ENCODE assay signal across 8 cellular contexts in the genomic region with DNA sequence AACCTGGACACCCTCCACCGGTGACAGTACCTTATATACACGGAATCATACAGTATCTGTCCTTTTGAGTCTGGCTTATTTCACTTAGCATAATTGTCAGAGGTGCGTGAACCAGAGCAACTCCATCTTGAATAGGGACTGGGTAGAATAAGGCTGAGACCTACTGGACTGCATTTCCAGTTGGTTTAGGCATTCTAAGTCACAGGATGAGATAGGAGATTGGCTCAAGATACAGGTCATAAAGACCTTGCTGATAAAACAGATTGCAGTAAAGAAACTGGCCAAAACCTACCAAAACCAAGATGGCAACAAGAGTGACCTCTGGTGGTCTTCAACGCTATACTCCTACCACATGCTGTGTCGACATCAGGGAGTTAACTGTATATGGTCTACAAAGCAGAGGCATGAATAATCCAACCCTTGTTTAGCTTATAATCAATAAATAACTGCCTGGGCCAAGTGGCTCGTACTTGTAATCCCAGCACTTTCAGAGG. TPM values are rescaled to one million over a fixed set of nuclear protein-coding genes. Genes with fewer than 3 reads are reported as not detected.
DNase-seq lines count a peak whose midpoint lies in the region; ATAC-seq and TF ChIP-seq lines count a peak whose summit lies in the region.

No MANE protein-coding gene starts in this region.

- no peak overlapping the region for H3K4me3 ChIP-seq in neural cell (ENCODE audit: low read length)
- no peak overlapping the region for H3K4me3 ChIP-seq in coronary artery

- no peak for ATAC-seq in HG03097 (IDR thresholded peaks at IDR 0.05; ENCODE audit: low FRiP score, unreplicated experiment)

- peak; percentile 43 for TF ChIP-seq RAD21 in neural cell (conservative IDR thresholded peaks at IDR 0.05)

- no peak overlapping the region for H3K4me2 ChIP-seq in neural cell (ENCODE audit: low read length)

- no peaks in the 10 kb centered on the region for H3F3A ChIP-seq in neural cell (ENCODE audit: insufficient read depth, low read length, poor library complexity, severe bottlenecking)

- intact Hi-C loops in activated naive CD4-positive, alpha-beta T cell treated with anti-CD3 and anti-CD28 coated beads for 36 hours (cut with micrococcal nuclease) = loop anchor here (5.0 kb wide), 2 partner anchors 115 to 135 kb away; a partner anchor contains a TSS

- no peaks in the 10 kb centered on the region for H4K20me1 ChIP-seq in neural cell (ENCODE audit: insufficient read depth)

- H3K4me3 Mint-ChIP-seq in activated naive CD4-positive, alpha-beta T cell treated with anti-CD3 and anti-CD28 coated beads for 36 hours = peak overlapping the region; percentile 96
- H3K4me3 Mint-ChIP-seq in brain = peak overlapping the region; percentile 14 to 98 (median 65)

- no peaks in the 10 kb centered on the region for H3K36me3 ChIP-seq in neural cell (ENCODE audit: insufficient read depth, low read length)

- H3K9ac ChIP-seq in neural cell (ENCODE audit: low read length) = no peak overlapping the region

- peak; percentile 34 for DNase-seq in activated naive CD4-positive, alpha-beta T cell treated with anti-CD3 and anti-CD28 coated beads for 36 hours
- no peak for DNase-seq in activated naive CD4-positive, alpha-beta T cell (lab: John Stamatoyannopoulos, UW)
- DNase-seq in NCI-H526 (lab: John Stamatoyannopoulos, UW) (peak; percentile 54 to 59), cortex of kidney (lab: John Stamatoyannopoulos, UW) (no peak), coronary artery (ENCODE audit: low spot score) (no peak)

- H3K9me2 ChIP-seq in neural cell (ENCODE audit: insufficient read depth, low read length) = no peaks in the 10 kb centered on the region

- no peak overlapping the region for H2AFZ ChIP-seq in neural cell (ENCODE audit: low read depth, low read length)

- H3K79me2 ChIP-seq in neural cell (replicated peaks; ENCODE audit: insufficient read depth, low read length) = peaks cover 23% of the 10 kb centered on the region

- no peaks in the 10 kb centered on the region for H3K27me3 Mint-ChIP-seq in activated naive CD4-positive, alpha-beta T cell treated with anti-CD3 and anti-CD28 coated beads for 36 hours (ENCODE audit: low read depth)
- H3K27me3 Mint-ChIP-seq in brain = peaks cover 14% of the 10 kb centered on the region

- H3K4me1 Mint-ChIP-seq in activated naive CD4-positive, alpha-beta T cell treated with anti-CD3 and anti-CD28 coated beads for 36 hours (ENCODE audit: low read depth) = peaks cover 28% of the 10 kb centered on the region
- H3K4me1 Mint-ChIP-seq in brain = peaks cover 54% of the 10 kb centered on the region

- H3K9me3 Mint-ChIP-seq in activated naive CD4-positive, alpha-beta T cell treated with anti-CD3 and anti-CD28 coated beads for 36 hours = no peaks in the 10 kb centered on the region
- peaks cover 0 to 3% (median 0%) of the 10 kb centered on the region in 5 experiments for H3K9me3 Mint-ChIP-seq in brain

- H3K36me3 Mint-ChIP-seq in activated naive CD4-positive, alpha-beta T cell treated with anti-CD3 and anti-CD28 coated beads for 36 hours (ENCODE audit: low read depth) = peaks cover 32% of the 10 kb centered on the region
- H3K36me3 Mint-ChIP-seq in brain = peaks cover 25% of the 10 kb centered on the region

- no peaks in the 10 kb centered on the region for H3K9me3 ChIP-seq in neural cell (ENCODE audit: low read length)

- H3K27me3 ChIP-seq in neural cell (ENCODE audit: insufficient read depth, low read depth, low read length) = no peaks in the 10 kb centered on the region

- peak overlapping the region; percentile 93 for H3K27ac ChIP-seq in neural cell (ENCODE audit: low read length)
- H3K27ac ChIP-seq in coronary artery = no peak overlapping the region

- TF ChIP-seq CTCF in brain (conservative IDR thresholded peaks at IDR 0.05) (peak in 1 of 2 experiments; percentile 18), neural cell (IDR thresholded peaks at IDR 0.05; ENCODE audit: poor library complexity, severe bottlenecking) (peak; percentile 51), coronary artery (IDR thresholded peaks at IDR 0.05) (no peak)

- CTCF ChIA-PET in activated naive CD4-positive, alpha-beta T cell treated with anti-CD3 and anti-CD28 coated beads for 36 hours (lab: Charles Lee) = interaction anchor here (0.6 to 1.9 kb wide), 8 partner anchors 8 to 371 kb away, joined by 3 to 34 read pairs (median 3); a partner anchor contains a TSS

- TF ChIP-seq EP300 in neural cell (conservative IDR thresholded peaks at IDR 0.05; ENCODE audit: poor library complexity, severe bottlenecking) = no peak

- peak overlapping the region; percentile 99 for H3K27ac Mint-ChIP-seq in activated naive CD4-positive, alpha-beta T cell treated with anti-CD3 and anti-CD28 coated beads for 36 hours
- H3K27ac Mint-ChIP-seq in brain = peak overlapping the region; percentile 72 to 99 (median 97)

TF ChIP-seq in neural cell, 6 proteins besides CTCF, POLR2A, EP300 and RAD21:
- TF ChIP-seq SMC3 (conservative IDR thresholded peaks at IDR 0.05; ENCODE audit: poor library complexity) (peak; percentile 45), TAF1 (IDR thresholded peaks at IDR 0.05; ENCODE audit: low read depth) (no peak)

RNA-seq across cellular contexts. Expression of a gene that starts 1.4 kb away (rescaled TPM):
- total RNA-seq in activated naive CD4-positive, alpha-beta T cell treated with anti-CD3 and anti-CD28 coated beads for 36 hours = 100 to 1,000 TPM; 332 to 333 TPM
- 292 TPM for polyA plus RNA-seq in brain (ENCODE audit: insufficient read depth, low read depth, low replicate concordance)
- 235 and 257 TPM in 2 replicates for polyA plus RNA-seq in neural cell
- 109 and 116 TPM in 2 replicates for polyA minus RNA-seq in neural cell

RNA-seq across cellular contexts. Expression of a gene that starts 6.1 kb away (rescaled TPM):
- total RNA-seq in activated naive CD4-positive, alpha-beta T cell treated with anti-CD3 and anti-CD28 coated beads for 36 hours = not detected
- polyA plus RNA-seq in brain (ENCODE audit: insufficient read depth, low read depth, low replicate concordance) (0.17 TPM), neural cell (not detected in 2 replicates)
- not detected in 2 replicates for polyA minus RNA-seq in neural cell

RNA-seq across cellular contexts. Expression of a gene that starts 13.4 kb away (rescaled TPM):
- total RNA-seq in activated naive CD4-positive, alpha-beta T cell treated with anti-CD3 and anti-CD28 coated beads for 36 hours = 10 to 100 TPM; 16.8 to 17.2 TPM
- polyA plus RNA-seq in brain (ENCODE audit: insufficient read depth, low read depth, low replicate concordance) = 80.5 TPM
- 45.7 and 58.1 TPM in 2 replicates for polyA plus RNA-seq in neural cell
- polyA minus RNA-seq in neural cell = 36.9 and 38.5 TPM in 2 replicates

RNA-seq across cellular contexts. Expression of a gene that starts 30.0 kb away (rescaled TPM):
- 1 to 10 TPM in 1 of 2 experiments, under 1 TPM in 1; 0.79 to 1.6 TPM for total RNA-seq in activated naive CD4-positive, alpha-beta T cell treated with anti-CD3 and anti-CD28 coated beads for 36 hours
- polyA plus RNA-seq in brain (ENCODE audit: insufficient read depth, low read depth, low replicate concordance) = 22.3 TPM
- polyA plus RNA-seq in neural cell = 53.2 and 53.4 TPM in 2 replicates
- 27.2 and 28.7 TPM in 2 replicates for polyA minus RNA-seq in neural cell

RNA-seq across cellular contexts. Expression of a gene that starts 34.0 kb away (rescaled TPM):
- total RNA-seq in activated naive CD4-positive, alpha-beta T cell treated with anti-CD3 and anti-CD28 coated beads for 36 hours = 10 to 100 TPM; 52.6 to 54.5 TPM
- polyA plus RNA-seq in brain (ENCODE audit: insufficient read depth, low read depth, low replicate concordance) = 29.7 TPM
- 44.4 and 57.7 TPM in 2 replicates for polyA plus RNA-seq in neural cell
- 35.1 and 39.0 TPM in 2 replicates for polyA minus RNA-seq in neural cell

Comparison
In these comparisons a context has a peak if more than half of its experiments do, and no peak if none do; other contexts are left out.
1. DNase-seq: peak in activated naive CD4-positive, alpha-beta T cell treated with anti-CD3 and anti-CD28 coated beads for 36 hours (single experiment) and NCI-H526 (2 of 2); none in activated naive CD4-positive, alpha-beta T cell (0 of 4), cortex of kidney (single experiment) and coronary artery (single experiment).